In genomic region chr4:181757921-181758320, GRCh38 we compare ENCODE assay signal across 20 cellular contexts.
DNase-seq lines count a peak whose midpoint lies in the region; ATAC-seq and TF ChIP-seq lines count a peak whose summit lies in the region.
"Had no signal": no experiment of that assay in that cellular context is flagged by ENCODE, and none has a peak within 500 bp of the region (broad histone marks: within the 10 kb centered on the region; RNA-seq: fewer than 3 reads in every experiment).

No MANE protein-coding gene starts in this region.

- intact Hi-C loops in IMR-90 (cut with micrococcal nuclease), result no loop called here

- H2BK5ac ChIP-seq in IMR-90 (ENCODE audit: low read depth, low read length, poor library complexity, severe bottlenecking), result no peak overlapping the region

- ATAC-seq in IMR-90 (ENCODE audit: low read depth) (no peak), GM21423 (IDR thresholded peaks at IDR 0.05; ENCODE audit: unreplicated experiment) (no peak)
- ATAC-seq: HepG2, Panc1 had no signal

- H3K18ac ChIP-seq in IMR-90 (ENCODE audit: low read depth, low read length), result no peak overlapping the region

- H4K20me1 ChIP-seq in IMR-90 (ENCODE audit: insufficient read depth, low read length), result no peaks in the 10 kb centered on the region

- H3K9ac ChIP-seq in IMR-90 (ENCODE audit: low read depth, low read length), result no peak overlapping the region
- H3K9ac ChIP-seq: KMS-11, SK-N-SH had no signal

- no TSS peak for BruUV-seq in IMR-90 (replicated peaks; lab: Mats Ljungman, UMichigan)

- H3K9me1 ChIP-seq in IMR-90 (ENCODE audit: insufficient read depth, low read length), result 0 out of 2 replicates have a peak, but pooled peaks cover 3% of the 10 kb centered on the region

- no peak for TF ChIP-seq RAD21 in IMR-90 (IDR thresholded peaks at IDR 0.05; ENCODE audit: low read length)

- H2AK9ac ChIP-seq in IMR-90 (replicated peaks; ENCODE audit: low read depth, low read length, poor library complexity), result no peak overlapping the region

- H3K4me3 ChIP-seq in IMR-90 (ENCODE audit: insufficient read depth, low read depth, low read length), result no peak overlapping the region

- DNase-seq in NCI-H1417 (lab: John Stamatoyannopoulos, UW) (peak; percentile 13 to 63 (median 17)), NCI-H1417 treated with DMSO at 0.1 percent for 48 hours (lab: John Stamatoyannopoulos, UW) (no peak), IMR-90 (no peak), glutamatergic neuron (no peak), putamen (ENCODE audit: low spot score) (peak; percentile 15), GM13977 (ENCODE audit: low spot score) (no peak), GM10266 (ENCODE audit: extremely low spot score) (no peak)
- DNase-seq: BE2C; CD4-positive, alpha-beta T cell; DMS79; GOT3; NCI-H1694; NCI-H526 treated with DMSO at 0.1 percent for 48 hours; SK-N-SH; T-helper 1 cell had no signal

- no peaks in the 10 kb centered on the region for H3K36me3 ChIP-seq in IMR-90 (ENCODE audit: control insufficient read depth, insufficient read depth, low read length)
- H3K36me3 ChIP-seq: BE2C had no signal

- H3K4me3 Mint-ChIP-seq in glutamatergic neuron (ENCODE audit: unreplicated experiment), result no peak overlapping the region
- H3K4me3 Mint-ChIP-seq: CD4-positive, alpha-beta T cell had no signal

- no peak overlapping the region for H4K8ac ChIP-seq in IMR-90 (ENCODE audit: low read depth in 2 of 2, low read length in 2 of 2)

- no peaks in the 10 kb centered on the region for H3K27me3 Mint-ChIP-seq in glutamatergic neuron (ENCODE audit: unreplicated experiment)
- H3K27me3 Mint-ChIP-seq: CD4-positive, alpha-beta T cell had no signal

- 0 out of 2 replicates have a peak overlapping the region, but pooled peaks have one; percentile 14 for H2BK20ac ChIP-seq in IMR-90 (ENCODE audit: low read depth, low read length)

- peaks cover 2% of the 10 kb centered on the region; the same call in 1 of the 2 replicates for H3K4me1 ChIP-seq in IMR-90 (ENCODE audit: control insufficient read depth, insufficient read depth, low read length)

- H3K4me1 Mint-ChIP-seq in glutamatergic neuron (ENCODE audit: low read depth, unreplicated experiment), result peaks cover 23% of the 10 kb centered on the region

- H3K79me1 ChIP-seq in IMR-90 (ENCODE audit: low read depth in 1 of 2, low read length in 2 of 2), result no peaks in the 10 kb centered on the region

- CTCF ChIA-PET in IMR-90 (lab: Yijun Ruan, JAX), result no interaction called here

- no peak overlapping the region for H4K91ac ChIP-seq in IMR-90 (ENCODE audit: insufficient read depth, low read depth, low read length)

- H2BK15ac ChIP-seq in IMR-90 (ENCODE audit: low read depth, low read length), result no peak overlapping the region

- H3K9me3 Mint-ChIP-seq in glutamatergic neuron (ENCODE audit: unreplicated experiment), result no peaks in the 10 kb centered on the region

- no peak overlapping the region for H2AK5ac ChIP-seq in IMR-90 (ENCODE audit: low read depth, low read length)

- no peak for TF ChIP-seq POLR2A in IMR-90 (IDR thresholded peaks at IDR 0.05; ENCODE audit: low read depth, low read length)

- H3K9me3 ChIP-seq in IMR-90 (ENCODE audit: control insufficient read depth, insufficient read depth, low read length), result no peaks in the 10 kb centered on the region
- H3K9me3 ChIP-seq: BE2C, SK-N-SH had no signal

- POLR2A ChIA-PET in IMR-90 (lab: Charles Lee; ENCODE audit: unreplicated experiment), result no interaction called here

- no peak overlapping the region for H3K23ac ChIP-seq in IMR-90 (ENCODE audit: low read depth, low read length)

- TF ChIP-seq CTCF in IMR-90 (conservative IDR thresholded peaks at IDR 0.05; ENCODE audit: low read depth, low read length) (no peak), glutamatergic neuron (IDR thresholded peaks at IDR 0.05; ENCODE audit: partially characterized antibody, unreplicated experiment) (no peak), GM13977 (IDR thresholded peaks at IDR 0.05; ENCODE audit: extremely low read depth, insufficient read depth, missing control alignments) (no peak), GM10266 (IDR thresholded peaks at IDR 0.05; ENCODE audit: control insufficient read depth, insufficient read depth, low read depth, missing control alignments) (no peak)

- no peak overlapping the region for H3K14ac ChIP-seq in IMR-90 (replicated peaks; ENCODE audit: low read depth, low read length)

- no CpG with 5 or more reads among the region's 3 CpGs for WGBS in IMR-90 (ENCODE audit: extremely low coverage in 2 of 2, insufficient read length in 1 of 2), 2 experiments

- in situ Hi-C loops in IMR-90 (cut with MboI; ENCODE audit: low sequenced_read_pairs) (no loop called here), GM13977 (cut with MboI; ENCODE audit: low pct_unique_long_range_greater_than_20kb, low sequenced_read_pairs, unreplicated experiment) (no loop called here)

- no peaks in the 10 kb centered on the region for H3K36me3 Mint-ChIP-seq in glutamatergic neuron (ENCODE audit: unreplicated experiment)

- H3K4ac ChIP-seq in IMR-90 (ENCODE audit: low read depth, low read length), result no peak overlapping the region

- peak overlapping the region; percentile 40 for H3K27ac Mint-ChIP-seq in glutamatergic neuron (ENCODE audit: unreplicated experiment)
- H3K27ac Mint-ChIP-seq: CD4-positive, alpha-beta T cell had no signal

- no peaks in the 10 kb centered on the region for H3K27me3 ChIP-seq in IMR-90 (ENCODE audit: control insufficient read depth, insufficient read depth, low read length)
- H3K27me3 ChIP-seq: BE2C had no signal

- no peak overlapping the region for H2AFZ ChIP-seq in IMR-90 (replicated peaks; ENCODE audit: low read length, poor library complexity)

- dilution Hi-C loops in IMR-90 (cut with HindIII; ENCODE audit: low sequenced_read_pairs, unreplicated experiment), result no loop called here

- H4K5ac ChIP-seq in IMR-90 (ENCODE audit: low read depth, low read length), result no peak overlapping the region

- H2BK120ac ChIP-seq in IMR-90 (ENCODE audit: low read depth, low read length), result no peak overlapping the region

- no peak overlapping the region for H3K56ac ChIP-seq in IMR-90 (ENCODE audit: extremely low read depth, insufficient read depth, low read length)

- no peak overlapping the region for H3K27ac ChIP-seq in IMR-90 (ENCODE audit: insufficient read depth, low read length)
- H3K27ac ChIP-seq: 22Rv1, KMS-11 had no signal

- no peak overlapping the region for H3K4me2 ChIP-seq in IMR-90 (ENCODE audit: low read depth, low read length)
- H3K4me2 ChIP-seq: KMS-11, SK-N-SH had no signal

TF ChIP-seq in IMR-90, 13 proteins besides CTCF, POLR2A, EP300 and RAD21:
- no peak for TF ChIP-seq FOS (IDR thresholded peaks at IDR 0.05; ENCODE audit: low read depth, low read length)
- no peak for TF ChIP-seq RCOR1 (IDR thresholded peaks at IDR 0.05; ENCODE audit: insufficient replicate concordance, low read length)

Comparison
In these comparisons a context has a peak if more than half of its experiments do, and no peak if none do; other contexts are left out.
1. DNase-seq: peak in NCI-H1417 (3 of 3) and putamen (single experiment); none in NCI-H1417 treated with DMSO at 0.1 percent for 48 hours (single experiment), IMR-90 (single experiment), glutamatergic neuron (single experiment), GM13977 (single experiment) and GM10266 (single experiment).